ENCODE assay signal across 8 cellular contexts in genomic region chr10:33193057-33193866, GRCh38.
DNase-seq lines count a peak whose midpoint lies in the region; ATAC-seq and TF ChIP-seq lines count a peak whose summit lies in the region.

No MANE protein-coding gene starts in this region.

- peak; percentile 83 for ATAC-seq in HG02678 (IDR thresholded peaks at IDR 0.05; ENCODE audit: unreplicated experiment)

- H3K27ac ChIP-seq in VCaP, result peak overlapping the region; percentile 79

- peak; percentile 74 for TF ChIP-seq CTCF in GM12872 (IDR thresholded peaks at IDR 0.05; ENCODE audit: insufficient read depth, low read depth, low read length)
- TF ChIP-seq CTCF in VCaP (conservative IDR thresholded peaks at IDR 0.05), result peak; percentile 88

- in situ Hi-C loops in T47D (cut with HindIII; ENCODE audit: low pct_unique_long_range_greater_than_20kb, low sequenced_read_pairs), result no loop called here

- DNase-seq in NCI-H1694 (lab: John Stamatoyannopoulos, UW) (peak; percentile 88), T47D (ENCODE audit: low read depth in 1 of 2, low spot score in 1 of 2) (peak; percentile 35 to 80), iris pigment epithelial cell (ENCODE audit: low read depth) (peak; percentile 91), SKM-1 treated with dmso at 0.1 percent for 144 hours (lab: John Stamatoyannopoulos, UW; ENCODE audit: unreplicated experiment) (no peak)
- DNase-seq in stimulated activated CD4-positive, alpha-beta T cell treated with anti-CD3 and anti-CD28 coated beads, Interleukin-15, amount 100 ng/mL, for 1 hour (ENCODE audit: low read depth in 1 of 2, low spot score in 1 of 2), result peak; percentile 43 to 51
